Comparison of ENCODE assay signal across 8 cellular contexts in the genomic region with DNA sequence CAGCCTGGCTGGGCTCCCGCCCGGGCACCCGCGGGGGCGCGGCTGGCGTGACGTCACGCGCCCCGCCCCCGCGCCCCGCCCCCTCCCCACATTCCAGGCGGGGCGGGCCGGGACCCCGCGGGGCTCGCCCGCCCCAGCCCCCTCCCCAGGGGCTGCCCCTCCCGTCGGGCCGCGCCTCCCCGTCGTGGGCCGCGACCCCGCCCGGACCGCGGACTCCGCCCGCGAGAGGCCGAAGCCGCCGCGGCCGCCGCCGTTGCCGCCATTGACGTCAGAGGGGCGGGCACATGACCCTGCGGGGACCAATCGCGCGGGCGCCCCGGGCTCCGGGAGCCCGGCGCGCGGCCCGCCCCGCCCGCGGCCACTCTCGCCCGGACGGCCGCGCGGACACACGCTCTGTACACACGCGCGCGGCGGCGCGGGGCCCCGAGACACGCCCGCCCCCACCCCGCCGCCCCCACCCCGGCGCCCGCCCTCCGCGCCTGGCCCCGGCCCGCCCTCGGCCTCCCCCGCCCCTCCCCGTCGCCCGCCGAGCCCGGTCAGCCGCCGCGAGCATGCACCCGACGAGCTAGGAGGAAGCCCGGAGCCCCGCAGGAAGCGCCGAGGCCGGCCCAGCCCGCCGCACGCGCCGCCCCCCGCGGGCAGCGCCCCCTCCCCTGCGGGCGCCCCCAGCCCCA. TPM values are rescaled to one million over a fixed set of nuclear protein-coding genes. Genes with fewer than 3 reads are reported as not detected.
DNase-seq lines count a peak whose midpoint lies in the region; ATAC-seq and TF ChIP-seq lines count a peak whose summit lies in the region.

TSS of gene CMIP (plus strand) at position 361 of the 674 bp plus-strand sequence.

- H4K20me1 ChIP-seq in neural cell (ENCODE audit: insufficient read depth), result no peaks in the 10 kb centered on the region

- peaks cover 45% of the 10 kb centered on the region for H3K79me2 ChIP-seq in neural cell (replicated peaks; ENCODE audit: insufficient read depth, low read length)

- no peaks in the 10 kb centered on the region for H3K9me2 ChIP-seq in neural cell (ENCODE audit: insufficient read depth, low read length)

- in situ Hi-C loops in Caki2 (cut with HindIII; ENCODE audit: low pct_unique_long_range_greater_than_20kb, low sequenced_read_pairs), result no loop called here

- H2AFZ ChIP-seq in neural cell (ENCODE audit: low read depth, low read length), result peak within 1 kb of the TSS; percentile 85

- H3K27me3 ChIP-seq in SJCRH30 (peaks cover 5% of the 10 kb centered on the region; the same call in 1 of the 2 replicates), neural cell (ENCODE audit: insufficient read depth, low read depth, low read length) (no peaks in the 10 kb centered on the region), stomach (no peaks in the 10 kb centered on the region)

- H3K9me3 ChIP-seq in SJCRH30 (replicated peaks) (no peaks in the 10 kb centered on the region), neural cell (ENCODE audit: low read length) (no peaks in the 10 kb centered on the region), stomach (no peaks in the 10 kb centered on the region)

- TF ChIP-seq POLR2A in stomach (IDR thresholded peaks at IDR 0.05), result no peak

- H3K4me3 ChIP-seq in SJCRH30 (peak within 1 kb of the TSS; percentile 68), fibroblast of villous mesenchyme (ENCODE audit: low read depth, low read length) (peak within 1 kb of the TSS; percentile 75), neural cell (ENCODE audit: low read length) (peak within 1 kb of the TSS; percentile 79), stomach (peak within 1 kb of the TSS; percentile 86 to 95 (median 90))

- ATAC-seq in GM19467 (IDR thresholded peaks at IDR 0.05; ENCODE audit: unreplicated experiment), result peak; percentile 79

- H3K27ac ChIP-seq in SJCRH30 (no peak within 1 kb of the TSS), neural cell (ENCODE audit: low read length) (peak within 1 kb of the TSS; percentile 85), stomach (peak within 1 kb of the TSS; percentile 85 to 98 (median 94))

- peak within 1 kb of the TSS; percentile 94 for H3K4me2 ChIP-seq in neural cell (ENCODE audit: low read length)

- H3K36me3 ChIP-seq in SJCRH30 (no peaks in the 10 kb centered on the region), neural cell (ENCODE audit: insufficient read depth, low read length) (no peaks in the 10 kb centered on the region), stomach (no peaks in the 10 kb centered on the region)

- no peaks in the 10 kb centered on the region for H3F3A ChIP-seq in neural cell (ENCODE audit: insufficient read depth, low read length, poor library complexity, severe bottlenecking)

- no peak for TF ChIP-seq RAD21 in neural cell (conservative IDR thresholded peaks at IDR 0.05)

- peak within 1 kb of the TSS; percentile 98 for H3K9ac ChIP-seq in neural cell (ENCODE audit: low read length)

- peak; percentile 70 for DNase-seq in Caki2 (ENCODE audit: low read depth)
- DNase-seq in HT-29 (ENCODE audit: low spot score), result peak; percentile 81
- DNase-seq in SJCRH30, result peak; percentile 65 to 70
- DNase-seq in activated gamma-delta T cell treated with Interleukin-2 at 50 U/mL for 16 hours, result peak; percentile 71
- peak; percentile 77 for DNase-seq in fibroblast of villous mesenchyme (ENCODE audit: low read depth)
- DNase-seq in stomach, result peak; percentile 89

- H3K4me1 ChIP-seq in SJCRH30 (no peaks in the 10 kb centered on the region), stomach (peaks cover 32 to 56% (median 48%) of the 10 kb centered on the region in 4 donors)

- intact Hi-C loops in stomach (cut with DNase I; ENCODE audit: low total_unique reads), result no loop called here

- no peak for TF ChIP-seq CTCF in fibroblast of villous mesenchyme (IDR thresholded peaks at IDR 0.05; ENCODE audit: insufficient read depth, low read depth, low read length)
- no peak for TF ChIP-seq CTCF in neural cell (IDR thresholded peaks at IDR 0.05; ENCODE audit: poor library complexity, severe bottlenecking)
- no peak for TF ChIP-seq CTCF in stomach (IDR thresholded peaks at IDR 0.05)

- TF ChIP-seq EP300 in neural cell (conservative IDR thresholded peaks at IDR 0.05; ENCODE audit: poor library complexity, severe bottlenecking) (no peak), stomach (IDR thresholded peaks at IDR 0.05) (no peak)

- WGBS in stomach, 5 donors, result 0 to 2% (median 1%) methylated on average over 4 to 105 of the region's 114 CpGs; no CpG with 5 or more reads in 1 of the 5 donors

TF ChIP-seq in neural cell, 6 proteins besides CTCF, POLR2A, EP300 and RAD21:
- TF ChIP-seq EZH2 (IDR thresholded peaks at IDR 0.05; ENCODE audit: borderline replicate concordance, insufficient read depth, low read length, poor library complexity, severe bottlenecking) (no peak), MXI1 (conservative IDR thresholded peaks at IDR 0.05; ENCODE audit: poor library complexity, severe bottlenecking) (no peak), SMC3 (conservative IDR thresholded peaks at IDR 0.05; ENCODE audit: poor library complexity) (no peak), TAF1 (IDR thresholded peaks at IDR 0.05; ENCODE audit: low read depth) (no peak), POLR2AphosphoS5 (IDR thresholded peaks at IDR 0.05) (peak; percentile 67), REST (IDR thresholded peaks at IDR 0.05; ENCODE audit: borderline replicate concordance) (no peak)
TF ChIP-seq in neural cell: peak in this region for 1.

RNA-seq across cellular contexts. Expression of gene CMIP, which starts in this region (rescaled TPM):
- 16.0 TPM in 2 replicates for total RNA-seq in Caki2 (2014; rRNA removed; shearing (Covaris generic); ENCODE audit: low replicate concordance)
- 17.3 and 24.7 TPM in 2 replicates for total RNA-seq in HT-29 (2014; rRNA removed; shearing (Covaris generic))
- 12.2 and 12.9 TPM in 2 replicates for total RNA-seq in SJCRH30 (2014; rRNA removed; shearing (Covaris generic))
- total RNA-seq in fibroblast of villous mesenchyme, result 7.8 and 9.3 TPM in 2 replicates
- polyA plus RNA-seq in neural cell, result 15.1 and 20.0 TPM in 2 replicates
- polyA minus RNA-seq in neural cell, result 56.0 and 73.2 TPM in 2 replicates
- total RNA-seq in stomach, result 10 to 100 TPM; 11.1 to 71.0 (median 31.9) TPM
- polyA plus RNA-seq in stomach, result 10 to 100 TPM; 11.5 to 54.3 (median 30.5) TPM
